ENCODE assay signal across 8 cellular contexts in the genomic region with DNA sequence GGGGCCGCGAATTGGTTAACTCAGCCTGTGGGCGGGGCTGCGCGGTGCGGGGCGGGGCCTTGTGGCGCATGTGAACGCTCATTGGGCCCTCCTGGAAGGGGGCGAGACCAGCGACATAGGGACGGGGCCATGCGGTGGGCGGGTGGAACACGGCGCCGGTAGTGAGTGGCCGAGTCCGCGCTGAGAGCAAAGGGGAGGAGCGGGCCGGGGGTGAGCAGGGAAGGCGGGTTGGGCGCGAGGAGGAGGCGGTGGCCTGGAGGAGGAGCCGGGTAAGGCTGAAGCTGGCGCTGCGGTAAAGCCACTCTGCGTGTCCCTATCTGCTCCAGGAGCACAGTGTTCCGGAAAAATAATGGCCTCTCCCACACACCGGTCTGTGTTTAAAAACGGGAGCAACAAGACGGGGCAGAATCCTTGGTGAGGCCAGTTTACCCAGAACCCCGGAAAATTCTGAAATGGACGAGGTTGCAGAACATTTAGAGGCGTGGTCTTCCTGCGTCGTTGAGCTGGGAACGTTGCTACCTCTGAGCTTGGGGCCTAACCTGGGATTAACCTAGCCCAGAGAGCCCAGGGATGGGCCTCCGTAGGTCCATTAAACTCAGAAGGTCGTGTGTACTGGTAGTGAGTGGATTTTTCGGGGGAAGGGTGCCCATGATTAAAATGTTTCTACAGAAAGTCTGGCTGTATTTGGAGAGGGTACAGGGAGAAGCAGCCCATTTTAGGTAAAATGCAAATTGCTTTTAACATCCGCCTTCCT. TPM values are rescaled to one million over a fixed set of nuclear protein-coding genes. Genes with fewer than 3 reads are reported as not detected.
A peak's percentile ranks its signal among the peaks of the same experiment; 100 is the strongest.
DNase-seq lines count a peak whose midpoint lies in the region; ATAC-seq and TF ChIP-seq lines count a peak whose summit lies in the region.

No MANE protein-coding gene starts in this region.

- peak overlapping the region; percentile 40 to 67 (median 52) for H3K4me3 ChIP-seq in right lobe of liver

- peaks cover 0 to 13% (median 5%) of the 10 kb centered on the region in 4 donors for H3K4me1 ChIP-seq in right lobe of liver

- no peaks in the 10 kb centered on the region for H3K9me3 ChIP-seq in right lobe of liver

- DNase-seq in CD1c-positive myeloid dendritic cell (ENCODE audit: extremely low spot score) (peak; percentile 99), NCI-H748 treated with DMSO at 0.1 percent for 48 hours (lab: John Stamatoyannopoulos, UW) (peak; percentile 82), dermis blood vessel endothelial cell (peak; percentile 100), right lobe of liver (peak; percentile 100)
- peak; percentile 100 for DNase-seq in activated CD4-positive, alpha-beta T cell treated with anti-CD3 and anti-CD28 coated beads, Interleukin-2, amount 50 U/mL, for 4 hours
- DNase-seq in stimulated activated CD4-positive, alpha-beta T cell treated with anti-CD3 and anti-CD28 coated beads, Interleukin-4, amount 100 ng/mL, for 24 hours: peak; percentile 100

- H3K36me3 ChIP-seq in right lobe of liver: no peaks in the 10 kb centered on the region

- intact Hi-C loops in right lobe of liver (cut with DNase I): no loop called here

- no peaks in the 10 kb centered on the region for H3K27me3 ChIP-seq in right lobe of liver

- peak overlapping the region; percentile 55 to 89 (median 75) for H3K27ac ChIP-seq in right lobe of liver

- WGBS in right lobe of liver (ENCODE audit: insufficient coverage, low coverage, low lambda C conversion rate, missing lambda C conversion rate): under 1% methylated on average over 30 of the region's 44 CpGs

- TF ChIP-seq POLR2A in right lobe of liver (IDR thresholded peaks at IDR 0.05): peak; percentile 76

- peak; percentile 93 for ATAC-seq in GM19397 (IDR thresholded peaks at IDR 0.05; ENCODE audit: unreplicated experiment)
- ATAC-seq in HG03565 (IDR thresholded peaks at IDR 0.05; ENCODE audit: unreplicated experiment): peak; percentile 81
- ATAC-seq in right lobe of liver: peak; percentile 95 to 98 (median 96)

- no peak for TF ChIP-seq CTCF in right lobe of liver (IDR thresholded peaks at IDR 0.05)

RNA-seq across cellular contexts. Expression of a gene that starts 0.5 kb away (rescaled TPM):
- total RNA-seq in dermis blood vessel endothelial cell (57.5 and 90.9 TPM in 2 replicates), right lobe of liver (10 to 100 TPM in 3 of 6 experiments, 1 to 10 TPM in 3; 8.0 to 19.2 (median 10.0) TPM)

RNA-seq across cellular contexts. Expression of a gene that starts 32.6 kb away (rescaled TPM):
- total RNA-seq in dermis blood vessel endothelial cell (29.1 and 31.0 TPM in 2 replicates), right lobe of liver (10 to 100 TPM; 10.6 to 18.5 (median 15.9) TPM)

RNA-seq across cellular contexts. Expression of a gene that starts 32.7 kb away (rescaled TPM):
- total RNA-seq in dermis blood vessel endothelial cell (15.3 and 16.7 TPM in 2 replicates), right lobe of liver (1 to 10 TPM; 5.3 to 8.8 (median 7.6) TPM)

Comparison
In these comparisons a context has a peak if more than half of its experiments do, and no peak if none do; other contexts are left out.
1. Peak in every context shown above with its lines: DNase-seq, ATAC-seq, H3K4me3 ChIP-seq and H3K27ac ChIP-seq.